1 cellular context compared by ENCODE assay signal in the genomic region with DNA sequence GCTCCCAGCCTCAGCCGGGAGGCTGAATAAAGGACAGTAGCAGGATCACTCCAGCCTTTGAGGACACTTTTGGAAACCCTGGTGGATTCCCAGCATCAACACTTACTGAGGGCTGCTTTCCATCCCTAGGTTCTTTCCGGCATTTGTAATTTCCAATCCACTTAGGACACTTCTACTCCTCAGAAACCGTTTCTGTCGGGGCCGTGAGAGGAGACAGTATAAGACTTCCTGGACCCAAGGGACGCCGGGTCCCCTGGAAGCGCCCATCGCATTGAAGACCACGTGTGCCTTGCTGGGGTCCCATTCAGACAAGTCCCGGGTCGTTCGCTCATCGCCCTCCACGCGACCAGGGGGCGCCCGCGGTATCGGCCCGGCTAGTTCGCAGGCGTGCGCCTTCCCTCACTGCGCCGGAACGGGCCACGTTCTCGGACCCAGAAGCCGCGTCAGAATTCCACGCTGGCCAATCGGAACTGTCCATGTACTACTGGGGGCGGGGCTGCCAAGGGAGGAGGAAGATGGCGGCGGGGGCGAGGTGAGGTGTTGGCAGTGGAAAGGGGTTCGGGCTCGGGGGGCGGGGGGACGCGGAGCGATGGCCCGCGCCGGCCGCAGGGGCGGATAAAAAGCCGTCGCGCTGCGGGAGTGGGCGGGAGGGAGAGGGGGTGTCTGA.
A peak's percentile ranks its signal among the peaks of the same experiment; 100 is the strongest.
TF ChIP-seq lines count a peak whose summit lies in the region.

A gene (plus strand): TSS at position 479 of the 667 bp plus-strand sequence. CDS start 202 bp downstream, outside the sequence.

TF ChIP-seq in K562, 482 proteins besides CTCF, POLR2A, EP300 and RAD21 (continued from another document and continues in another):
- TF ChIP-seq TBL1XR1 (IDR thresholded peaks at IDR 0.05; ENCODE audit: low read length in 2 of 2) (peak in 1 of 2 experiments; percentile 65; a peak in 2 of 4 replicates), POLR2H (tag; IDR thresholded peaks at IDR 0.05; ENCODE audit: low read depth) (peak; percentile 73), ZNF23 (CRISPR knock-in tag; IDR thresholded peaks at IDR 0.05) (no peak), HDAC1 (IDR thresholded peaks at IDR 0.05) (peak in 1 of 2 experiments; percentile 76; a peak in 3 of 4 replicates), ZKSCAN3 (CRISPR knock-in tag; IDR thresholded peaks at IDR 0.05) (no peak), CEBPB (tag; IDR thresholded peaks at IDR 0.05) (no peak), ETV5 (CRISPR knock-in tag; IDR thresholded peaks at IDR 0.05; ENCODE audit: low read depth) (peak; percentile 81), ATF1 (CRISPR knock-in tag; IDR thresholded peaks at IDR 0.05) (peak; percentile 46; the same call in 1 of the 2 replicates), ATF1 (tag; IDR thresholded peaks at IDR 0.05) (peak; percentile 94), CC2D1A (IDR thresholded peaks at IDR 0.05) (peak; percentile 69), ZNF79 (CRISPR knock-in tag; IDR thresholded peaks at IDR 0.05; ENCODE audit: low read depth) (no peak), ZNF644 (tag; IDR thresholded peaks at IDR 0.05; ENCODE audit: low read depth) (no peak), MYNN (IDR thresholded peaks at IDR 0.05) (no peak), MYNN (CRISPR knock-in tag; IDR thresholded peaks at IDR 0.05) (no peak), SREBF2 (CRISPR knock-in tag; IDR thresholded peaks at IDR 0.05) (0 out of 2 replicates have a peak, but pooled peaks have one; percentile 51), TCF3 (CRISPR knock-in tag; IDR thresholded peaks at IDR 0.05) (peak; percentile 33; the same call in 1 of the 2 replicates), NFE2 (IDR thresholded peaks at IDR 0.05; ENCODE audit: low read depth) (no peak), MYBL2 (IDR thresholded peaks at IDR 0.05; ENCODE audit: low read depth) (no peak), MYBL2 (CRISPR knock-in tag; IDR thresholded peaks at IDR 0.05; ENCODE audit: borderline replicate concordance) (no peak), SREBF1 (IDR thresholded peaks at IDR 0.05; ENCODE audit: borderline replicate concordance, low read depth, low read length) (0 out of 2 replicates have a peak, but pooled peaks have one; percentile 53), MEIS2 (IDR thresholded peaks at IDR 0.05; ENCODE audit: partially characterized antibody) (peak; percentile 18), HNRNPH1 (optimal IDR thresholded peaks at IDR 0.05; ENCODE audit: low read depth, low read length) (no peak), CBFA2T3 (IDR thresholded peaks at IDR 0.05) (no peak)
- TF ChIP-seq, protein P1, sequence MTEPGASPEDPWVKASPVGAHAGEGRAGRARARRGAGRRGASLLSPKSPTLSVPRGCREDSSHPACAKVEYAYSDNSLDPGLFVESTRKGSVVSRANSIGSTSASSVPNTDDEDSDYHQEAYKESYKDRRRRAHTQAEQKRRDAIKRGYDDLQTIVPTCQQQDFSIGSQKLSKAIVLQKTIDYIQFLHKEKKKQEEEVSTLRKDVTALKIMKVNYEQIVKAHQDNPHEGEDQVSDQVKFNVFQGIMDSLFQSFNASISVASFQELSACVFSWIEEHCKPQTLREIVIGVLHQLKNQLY (CRISPR knock-in tag; conservative IDR thresholded peaks at IDR 0.05): no peak
- TF ChIP-seq, protein P2, sequence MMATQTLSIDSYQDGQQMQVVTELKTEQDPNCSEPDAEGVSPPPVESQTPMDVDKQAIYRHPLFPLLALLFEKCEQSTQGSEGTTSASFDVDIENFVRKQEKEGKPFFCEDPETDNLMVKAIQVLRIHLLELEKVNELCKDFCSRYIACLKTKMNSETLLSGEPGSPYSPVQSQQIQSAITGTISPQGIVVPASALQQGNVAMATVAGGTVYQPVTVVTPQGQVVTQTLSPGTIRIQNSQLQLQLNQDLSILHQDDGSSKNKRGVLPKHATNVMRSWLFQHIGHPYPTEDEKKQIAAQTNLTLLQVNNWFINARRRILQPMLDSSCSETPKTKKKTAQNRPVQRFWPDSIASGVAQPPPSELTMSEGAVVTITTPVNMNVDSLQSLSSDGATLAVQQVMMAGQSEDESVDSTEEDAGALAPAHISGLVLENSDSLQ (IDR thresholded peaks at IDR 0.05): no peak; the same call in 1 of the 2 replicates
- TF ChIP-seq, protein P3, sequence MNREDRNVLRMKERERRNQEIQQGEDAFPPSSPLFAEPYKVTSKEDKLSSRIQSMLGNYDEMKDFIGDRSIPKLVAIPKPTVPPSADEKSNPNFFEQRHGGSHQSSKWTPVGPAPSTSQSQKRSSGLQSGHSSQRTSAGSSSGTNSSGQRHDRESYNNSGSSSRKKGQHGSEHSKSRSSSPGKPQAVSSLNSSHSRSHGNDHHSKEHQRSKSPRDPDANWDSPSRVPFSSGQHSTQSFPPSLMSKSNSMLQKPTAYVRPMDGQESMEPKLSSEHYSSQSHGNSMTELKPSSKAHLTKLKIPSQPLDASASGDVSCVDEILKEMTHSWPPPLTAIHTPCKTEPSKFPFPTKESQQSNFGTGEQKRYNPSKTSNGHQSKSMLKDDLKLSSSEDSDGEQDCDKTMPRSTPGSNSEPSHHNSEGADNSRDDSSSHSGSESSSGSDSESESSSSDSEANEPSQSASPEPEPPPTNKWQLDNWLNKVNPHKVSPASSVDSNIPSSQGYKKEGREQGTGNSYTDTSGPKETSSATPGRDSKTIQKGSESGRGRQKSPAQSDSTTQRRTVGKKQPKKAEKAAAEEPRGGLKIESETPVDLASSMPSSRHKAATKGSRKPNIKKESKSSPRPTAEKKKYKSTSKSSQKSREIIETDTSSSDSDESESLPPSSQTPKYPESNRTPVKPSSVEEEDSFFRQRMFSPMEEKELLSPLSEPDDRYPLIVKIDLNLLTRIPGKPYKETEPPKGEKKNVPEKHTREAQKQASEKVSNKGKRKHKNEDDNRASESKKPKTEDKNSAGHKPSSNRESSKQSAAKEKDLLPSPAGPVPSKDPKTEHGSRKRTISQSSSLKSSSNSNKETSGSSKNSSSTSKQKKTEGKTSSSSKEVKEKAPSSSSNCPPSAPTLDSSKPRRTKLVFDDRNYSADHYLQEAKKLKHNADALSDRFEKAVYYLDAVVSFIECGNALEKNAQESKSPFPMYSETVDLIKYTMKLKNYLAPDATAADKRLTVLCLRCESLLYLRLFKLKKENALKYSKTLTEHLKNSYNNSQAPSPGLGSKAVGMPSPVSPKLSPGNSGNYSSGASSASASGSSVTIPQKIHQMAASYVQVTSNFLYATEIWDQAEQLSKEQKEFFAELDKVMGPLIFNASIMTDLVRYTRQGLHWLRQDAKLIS (CRISPR knock-in tag; IDR thresholded peaks at IDR 0.05): peak; percentile 73; the same call in 1 of the 2 replicates
- TF ChIP-seq, protein P4, sequence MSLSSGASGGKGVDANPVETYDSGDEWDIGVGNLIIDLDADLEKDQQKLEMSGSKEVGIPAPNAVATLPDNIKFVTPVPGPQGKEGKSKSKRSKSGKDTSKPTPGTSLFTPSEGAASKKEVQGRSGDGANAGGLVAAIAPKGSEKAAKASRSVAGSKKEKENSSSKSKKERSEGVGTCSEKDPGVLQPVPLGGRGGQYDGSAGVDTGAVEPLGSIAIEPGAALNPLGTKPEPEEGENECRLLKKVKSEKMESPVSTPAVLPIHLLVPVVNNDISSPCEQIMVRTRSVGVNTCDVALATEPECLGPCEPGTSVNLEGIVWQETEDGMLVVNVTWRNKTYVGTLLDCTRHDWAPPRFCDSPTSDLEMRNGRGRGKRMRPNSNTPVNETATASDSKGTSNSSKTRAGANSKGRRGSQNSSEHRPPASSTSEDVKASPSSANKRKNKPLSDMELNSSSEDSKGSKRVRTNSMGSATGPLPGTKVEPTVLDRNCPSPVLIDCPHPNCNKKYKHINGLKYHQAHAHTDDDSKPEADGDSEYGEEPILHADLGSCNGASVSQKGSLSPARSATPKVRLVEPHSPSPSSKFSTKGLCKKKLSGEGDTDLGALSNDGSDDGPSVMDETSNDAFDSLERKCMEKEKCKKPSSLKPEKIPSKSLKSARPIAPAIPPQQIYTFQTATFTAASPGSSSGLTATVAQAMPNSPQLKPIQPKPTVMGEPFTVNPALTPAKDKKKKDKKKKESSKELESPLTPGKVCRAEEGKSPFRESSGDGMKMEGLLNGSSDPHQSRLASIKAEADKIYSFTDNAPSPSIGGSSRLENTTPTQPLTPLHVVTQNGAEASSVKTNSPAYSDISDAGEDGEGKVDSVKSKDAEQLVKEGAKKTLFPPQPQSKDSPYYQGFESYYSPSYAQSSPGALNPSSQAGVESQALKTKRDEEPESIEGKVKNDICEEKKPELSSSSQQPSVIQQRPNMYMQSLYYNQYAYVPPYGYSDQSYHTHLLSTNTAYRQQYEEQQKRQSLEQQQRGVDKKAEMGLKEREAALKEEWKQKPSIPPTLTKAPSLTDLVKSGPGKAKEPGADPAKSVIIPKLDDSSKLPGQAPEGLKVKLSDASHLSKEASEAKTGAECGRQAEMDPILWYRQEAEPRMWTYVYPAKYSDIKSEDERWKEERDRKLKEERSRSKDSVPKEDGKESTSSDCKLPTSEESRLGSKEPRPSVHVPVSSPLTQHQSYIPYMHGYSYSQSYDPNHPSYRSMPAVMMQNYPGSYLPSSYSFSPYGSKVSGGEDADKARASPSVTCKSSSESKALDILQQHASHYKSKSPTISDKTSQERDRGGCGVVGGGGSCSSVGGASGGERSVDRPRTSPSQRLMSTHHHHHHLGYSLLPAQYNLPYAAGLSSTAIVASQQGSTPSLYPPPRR (CRISPR knock-in tag; IDR thresholded peaks at IDR 0.05; ENCODE audit: borderline replicate concordance): no peak
- TF ChIP-seq, protein P5, sequence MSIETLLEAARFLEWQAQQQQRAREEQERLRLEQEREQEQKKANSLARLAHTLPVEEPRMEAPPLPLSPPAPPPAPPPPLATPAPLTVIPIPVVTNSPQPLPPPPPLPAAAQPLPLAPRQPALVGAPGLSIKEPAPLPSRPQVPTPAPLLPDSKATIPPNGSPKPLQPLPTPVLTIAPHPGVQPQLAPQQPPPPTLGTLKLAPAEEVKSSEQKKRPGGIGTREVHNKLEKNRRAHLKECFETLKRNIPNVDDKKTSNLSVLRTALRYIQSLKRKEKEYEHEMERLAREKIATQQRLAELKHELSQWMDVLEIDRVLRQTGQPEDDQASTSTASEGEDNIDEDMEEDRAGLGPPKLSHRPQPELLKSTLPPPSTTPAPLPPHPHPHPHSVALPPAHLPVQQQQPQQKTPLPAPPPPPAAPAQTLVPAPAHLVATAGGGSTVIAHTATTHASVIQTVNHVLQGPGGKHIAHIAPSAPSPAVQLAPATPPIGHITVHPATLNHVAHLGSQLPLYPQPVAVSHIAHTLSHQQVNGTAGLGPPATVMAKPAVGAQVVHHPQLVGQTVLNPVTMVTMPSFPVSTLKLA (conservative IDR thresholded peaks at IDR 0.05): peak; percentile 96 to 97
- TF ChIP-seq, protein P6, sequence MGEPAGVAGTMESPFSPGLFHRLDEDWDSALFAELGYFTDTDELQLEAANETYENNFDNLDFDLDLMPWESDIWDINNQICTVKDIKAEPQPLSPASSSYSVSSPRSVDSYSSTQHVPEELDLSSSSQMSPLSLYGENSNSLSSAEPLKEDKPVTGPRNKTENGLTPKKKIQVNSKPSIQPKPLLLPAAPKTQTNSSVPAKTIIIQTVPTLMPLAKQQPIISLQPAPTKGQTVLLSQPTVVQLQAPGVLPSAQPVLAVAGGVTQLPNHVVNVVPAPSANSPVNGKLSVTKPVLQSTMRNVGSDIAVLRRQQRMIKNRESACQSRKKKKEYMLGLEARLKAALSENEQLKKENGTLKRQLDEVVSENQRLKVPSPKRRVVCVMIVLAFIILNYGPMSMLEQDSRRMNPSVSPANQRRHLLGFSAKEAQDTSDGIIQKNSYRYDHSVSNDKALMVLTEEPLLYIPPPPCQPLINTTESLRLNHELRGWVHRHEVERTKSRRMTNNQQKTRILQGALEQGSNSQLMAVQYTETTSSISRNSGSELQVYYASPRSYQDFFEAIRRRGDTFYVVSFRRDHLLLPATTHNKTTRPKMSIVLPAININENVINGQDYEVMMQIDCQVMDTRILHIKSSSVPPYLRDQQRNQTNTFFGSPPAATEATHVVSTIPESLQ (CRISPR knock-in tag; IDR thresholded peaks at IDR 0.05): peak; percentile 77; the same call in 1 of the 2 replicates
- TF ChIP-seq, protein P7, sequence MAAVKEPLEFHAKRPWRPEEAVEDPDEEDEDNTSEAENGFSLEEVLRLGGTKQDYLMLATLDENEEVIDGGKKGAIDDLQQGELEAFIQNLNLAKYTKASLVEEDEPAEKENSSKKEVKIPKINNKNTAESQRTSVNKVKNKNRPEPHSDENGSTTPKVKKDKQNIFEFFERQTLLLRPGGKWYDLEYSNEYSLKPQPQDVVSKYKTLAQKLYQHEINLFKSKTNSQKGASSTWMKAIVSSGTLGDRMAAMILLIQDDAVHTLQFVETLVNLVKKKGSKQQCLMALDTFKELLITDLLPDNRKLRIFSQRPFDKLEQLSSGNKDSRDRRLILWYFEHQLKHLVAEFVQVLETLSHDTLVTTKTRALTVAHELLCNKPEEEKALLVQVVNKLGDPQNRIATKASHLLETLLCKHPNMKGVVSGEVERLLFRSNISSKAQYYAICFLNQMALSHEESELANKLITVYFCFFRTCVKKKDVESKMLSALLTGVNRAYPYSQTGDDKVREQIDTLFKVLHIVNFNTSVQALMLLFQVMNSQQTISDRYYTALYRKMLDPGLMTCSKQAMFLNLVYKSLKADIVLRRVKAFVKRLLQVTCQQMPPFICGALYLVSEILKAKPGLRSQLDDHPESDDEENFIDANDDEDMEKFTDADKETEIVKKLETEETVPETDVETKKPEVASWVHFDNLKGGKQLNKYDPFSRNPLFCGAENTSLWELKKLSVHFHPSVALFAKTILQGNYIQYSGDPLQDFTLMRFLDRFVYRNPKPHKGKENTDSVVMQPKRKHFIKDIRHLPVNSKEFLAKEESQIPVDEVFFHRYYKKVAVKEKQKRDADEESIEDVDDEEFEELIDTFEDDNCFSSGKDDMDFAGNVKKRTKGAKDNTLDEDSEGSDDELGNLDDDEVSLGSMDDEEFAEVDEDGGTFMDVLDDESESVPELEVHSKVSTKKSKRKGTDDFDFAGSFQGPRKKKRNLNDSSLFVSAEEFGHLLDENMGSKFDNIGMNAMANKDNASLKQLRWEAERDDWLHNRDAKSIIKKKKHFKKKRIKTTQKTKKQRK (IDR thresholded peaks at IDR 0.05; ENCODE audit: borderline replicate concordance, low read depth, low read length): no peak
- TF ChIP-seq, protein P8, sequence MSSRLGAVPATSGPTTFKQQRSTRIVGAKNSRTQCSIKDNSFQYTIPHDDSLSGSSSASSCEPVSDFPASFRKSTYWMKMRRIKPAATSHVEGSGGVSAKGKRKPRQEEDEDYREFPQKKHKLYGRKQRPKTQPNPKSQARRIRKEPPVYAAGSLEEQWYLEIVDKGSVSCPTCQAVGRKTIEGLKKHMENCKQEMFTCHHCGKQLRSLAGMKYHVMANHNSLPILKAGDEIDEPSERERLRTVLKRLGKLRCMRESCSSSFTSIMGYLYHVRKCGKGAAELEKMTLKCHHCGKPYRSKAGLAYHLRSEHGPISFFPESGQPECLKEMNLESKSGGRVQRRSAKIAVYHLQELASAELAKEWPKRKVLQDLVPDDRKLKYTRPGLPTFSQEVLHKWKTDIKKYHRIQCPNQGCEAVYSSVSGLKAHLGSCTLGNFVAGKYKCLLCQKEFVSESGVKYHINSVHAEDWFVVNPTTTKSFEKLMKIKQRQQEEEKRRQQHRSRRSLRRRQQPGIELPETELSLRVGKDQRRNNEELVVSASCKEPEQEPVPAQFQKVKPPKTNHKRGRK (tag; IDR thresholded peaks at IDR 0.05): no peak
